8 cellular contexts compared by ENCODE assay signal in the genomic region with DNA sequence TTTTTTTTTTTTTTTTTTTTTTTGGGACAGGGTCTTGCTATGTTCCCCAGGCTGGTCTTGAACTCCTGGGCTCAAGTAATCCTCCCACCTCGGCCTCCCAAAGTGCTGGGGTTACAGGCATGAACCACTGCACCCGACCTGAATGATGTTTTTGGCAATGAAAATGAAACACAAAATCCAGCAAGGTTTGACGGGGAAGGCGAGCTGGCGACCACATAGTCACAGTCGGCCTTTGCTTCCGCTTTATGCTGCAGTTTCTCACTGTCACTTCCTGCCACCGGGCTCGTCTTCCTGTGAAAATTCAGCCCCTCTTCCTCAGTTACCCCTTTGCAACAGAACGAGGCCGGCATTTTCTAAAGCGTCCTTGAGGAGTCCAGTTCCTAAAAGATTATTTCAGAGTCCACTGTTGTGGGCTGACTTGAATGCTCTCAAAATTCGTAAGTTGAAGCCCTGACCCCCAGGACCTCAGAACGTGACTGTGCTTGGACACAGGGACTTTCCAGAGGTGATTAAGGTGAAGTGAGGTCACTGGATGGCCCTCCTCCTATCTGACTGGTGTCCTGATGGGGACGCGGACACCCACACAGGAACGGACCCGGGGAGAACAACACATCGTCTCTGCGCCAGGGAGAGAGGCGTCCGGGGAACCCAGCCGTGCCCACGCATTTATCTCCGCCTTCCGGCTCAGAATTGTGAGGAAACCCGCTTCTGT. TPM values are rescaled to one million over a fixed set of nuclear protein-coding genes. Genes with fewer than 3 reads are reported as not detected.
A peak's percentile ranks its signal among the peaks of the same experiment; 100 is the strongest.
DNase-seq lines count a peak whose midpoint lies in the region; ATAC-seq and TF ChIP-seq lines count a peak whose summit lies in the region.

No MANE protein-coding gene starts in this region.

- H3K27ac ChIP-seq in lower lobe of right lung, result peak overlapping the region; percentile 86
- peak overlapping the region; percentile 60 for H3K27ac ChIP-seq in suprapubic skin

- H3K4me3 ChIP-seq in NB4 (ENCODE audit: low read depth, low read length) (peak overlapping the region; percentile 89), lower lobe of right lung (peak overlapping the region; percentile 45), suprapubic skin (peak overlapping the region; percentile 39)

- 67% methylated on average over 23 of the region's 27 CpGs for WGBS in suprapubic skin

- H3K36me3 ChIP-seq in lower lobe of right lung, result no peaks in the 10 kb centered on the region
- H3K36me3 ChIP-seq in suprapubic skin, result no peaks in the 10 kb centered on the region

- TF ChIP-seq EP300 in suprapubic skin (IDR thresholded peaks at IDR 0.05), result no peak

- TF ChIP-seq CTCF in NB4 (IDR thresholded peaks at IDR 0.05; ENCODE audit: low read depth, low read length) (no peak), lower lobe of right lung (IDR thresholded peaks at IDR 0.05) (no peak), suprapubic skin (IDR thresholded peaks at IDR 0.05) (no peak)

- peak; percentile 52 for TF ChIP-seq POLR2A in NB4 (IDR thresholded peaks at IDR 0.05; ENCODE audit: extremely low read depth, insufficient read length)
- no peak for TF ChIP-seq POLR2A in suprapubic skin (IDR thresholded peaks at IDR 0.05)

- intact Hi-C loops in lower lobe of right lung (cut with DNase I), result no loop called here

- H3K27me3 ChIP-seq in lower lobe of right lung (ENCODE audit: low read depth), result peaks cover 4% of the 10 kb centered on the region
- H3K27me3 ChIP-seq in suprapubic skin, result no peaks in the 10 kb centered on the region

- H3K4me1 ChIP-seq in lower lobe of right lung (peaks cover 45% of the 10 kb centered on the region), suprapubic skin (peaks cover 35% of the 10 kb centered on the region)

- H3K9me3 ChIP-seq in lower lobe of right lung (no peaks in the 10 kb centered on the region), suprapubic skin (no peaks in the 10 kb centered on the region)

- DNase-seq in NB4 (ENCODE audit: low read depth), result peak; percentile 81
- peak; percentile 63 for DNase-seq in activated T-cell treated with anti-CD3 and anti-CD28 coated beads, Interleukin-2, amount 50 U/mL, for 1 hour
- DNase-seq in lower lobe of right lung, result peak; percentile 75
- no peak for DNase-seq in suprapubic skin (ENCODE audit: low spot score in 2 of 2)
- no peak for DNase-seq in amniotic stem cell (lab: John Stamatoyannopoulos, UW)

- ATAC-seq in GM19035 (IDR thresholded peaks at IDR 0.05; ENCODE audit: unreplicated experiment), result peak; percentile 36
- peak in 1 of 2 donors; percentile 45 for ATAC-seq in lower lobe of right lung
- ATAC-seq in esophagus mucosa, result no peak
- ATAC-seq in GM18868 (IDR thresholded peaks at IDR 0.05; ENCODE audit: unreplicated experiment), result no peak

RNA-seq across cellular contexts. Expression of a gene that starts 2.9 kb away (rescaled TPM):
- total RNA-seq in lower lobe of right lung (34.3 TPM), suprapubic skin (10 to 100 TPM; 11.8 to 26.6 (median 18.4) TPM), esophagus mucosa (12.3 TPM)

Comparison
In these comparisons a context has a peak if more than half of its experiments do, and no peak if none do; other contexts are left out.
1. DNase-seq: peak in NB4 (single experiment), activated T-cell treated with anti-CD3 and anti-CD28 coated beads, Interleukin-2, amount 50 U/mL, for 1 hour (single experiment) and lower lobe of right lung (single experiment); none in suprapubic skin (0 of 2) and amniotic stem cell (single experiment).
2. H3K4me3 ChIP-seq: peak in every context shown above with its lines; median percentile 89 in NB4; 45 in lower lobe of right lung; 39 in suprapubic skin.